In the genomic region with DNA sequence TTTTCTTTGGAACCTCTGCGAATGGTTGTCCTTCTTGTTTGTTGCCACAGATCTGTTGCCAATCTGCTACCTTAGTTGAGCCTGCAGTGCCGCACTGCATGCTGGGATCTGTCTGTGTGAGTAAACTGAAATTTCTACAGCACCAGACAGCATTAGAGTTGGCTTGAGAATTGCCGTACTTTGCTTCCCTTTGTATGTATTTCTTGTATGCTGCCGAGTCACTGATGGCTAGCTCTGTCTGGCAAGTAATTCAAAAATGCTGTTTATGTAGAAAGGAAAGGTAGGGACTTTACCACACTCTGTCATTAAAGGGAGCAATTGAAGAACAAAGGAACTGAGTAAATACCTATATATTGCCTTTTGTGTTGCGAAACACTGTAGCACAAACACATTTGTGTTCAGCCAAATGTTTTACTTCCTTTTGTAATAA, we compare ENCODE assay signal across 8 cellular contexts.
A peak's percentile ranks its signal among the peaks of the same experiment; 100 is the strongest.
DNase-seq lines count a peak whose midpoint lies in the region; ATAC-seq, FAIRE-seq and TF ChIP-seq lines count a peak whose summit lies in the region.

No MANE protein-coding gene starts in this region.

- DNase-seq in PC-3 (peak; percentile 46), foreskin fibroblast (peak; percentile 76 to 84), retinal pigment epithelial cell (ENCODE audit: low read depth) (peak; percentile 35), CD1c-positive myeloid dendritic cell (ENCODE audit: extremely low spot score) (no peak), epidermal melanocyte (ENCODE audit: insufficient read length, low spot score) (no peak)

- FAIRE-seq in G401.6 (lab: Jason Lieb, UNC): peak; percentile 99

- no TSS peak for BruUV-seq in PC-3 (replicated peaks; lab: Mats Ljungman, UMichigan)

- no peak overlapping the region for H3K9ac ChIP-seq in PC-3 (ENCODE audit: low read length)

- peak overlapping the region; percentile 11; the same call in 1 of the 2 replicates for H3K27ac ChIP-seq in PC-3 (ENCODE audit: low read length)

- no peaks in the 10 kb centered on the region for H4K20me1 ChIP-seq in PC-3 (ENCODE audit: low read length)

- POLR2A ChIA-PET in PC-3 (lab: Charles Lee; ENCODE audit: unreplicated experiment): no interaction called here

- peak overlapping the region; percentile 14; the same call in 1 of the 2 replicates for H2AFZ ChIP-seq in PC-3 (ENCODE audit: low read length)

- H3K79me2 ChIP-seq in PC-3 (ENCODE audit: low read length): no peaks in the 10 kb centered on the region

- H3K4me2 ChIP-seq in PC-3 (ENCODE audit: low read length): peak overlapping the region; percentile 60

- CTCF ChIA-PET in PC-3 (lab: Charles Lee): no interaction called here

- TF ChIP-seq CTCF in PC-3 (conservative IDR thresholded peaks at IDR 0.05; ENCODE audit: low read depth, low read length) (no peak), foreskin fibroblast (IDR thresholded peaks at IDR 0.05; ENCODE audit: low read depth, low read length) (no peak), retinal pigment epithelial cell (conservative IDR thresholded peaks at IDR 0.05; ENCODE audit: low read depth, low read length) (no peak)

- no peaks in the 10 kb centered on the region for H3K4me1 ChIP-seq in PC-3 (ENCODE audit: insufficient read depth, low read length)

- ATAC-seq in PC-3 (no peak), GM21825 (IDR thresholded peaks at IDR 0.05; ENCODE audit: unreplicated experiment) (no peak), GM19397 (IDR thresholded peaks at IDR 0.05; ENCODE audit: unreplicated experiment) (no peak)

- no peaks in the 10 kb centered on the region for H3F3A ChIP-seq in PC-3 (ENCODE audit: low read length, unreplicated experiment)

- H3K4me3 ChIP-seq in PC-3 (ENCODE audit: low read length) (peak overlapping the region; percentile 10), foreskin fibroblast (ENCODE audit: low read depth in 1 of 2, low read length in 2 of 2) (peak overlapping the region in 1 of 2 donors; percentile 25), retinal pigment epithelial cell (ENCODE audit: low read length) (no peak overlapping the region)

- no peaks in the 10 kb centered on the region for H3K36me3 ChIP-seq in PC-3 (ENCODE audit: low read depth, low read length)

- H3K9me2 ChIP-seq in PC-3 (replicated peaks; ENCODE audit: low read length): no peaks in the 10 kb centered on the region

- intact Hi-C loops in PC-3 (cut with micrococcal nuclease): no loop called here

- no peaks in the 10 kb centered on the region for H3K9me3 ChIP-seq in PC-3 (ENCODE audit: low read length)

- no peaks in the 10 kb centered on the region for H3K27me3 ChIP-seq in PC-3 (ENCODE audit: low read length)

Comparison
In these comparisons a context has a peak if more than half of its experiments do, and no peak if none do; other contexts are left out.
1. DNase-seq: peak in PC-3 (single experiment), foreskin fibroblast (2 of 2) and retinal pigment epithelial cell (single experiment); none in CD1c-positive myeloid dendritic cell (single experiment) and epidermal melanocyte (single experiment).